Comparison of ENCODE assay signal across 10 cellular contexts in genomic region chr13:60268203-60268555, GRCh38.
DNase-seq lines count a peak whose midpoint lies in the region; ATAC-seq and TF ChIP-seq lines count a peak whose summit lies in the region.
"Had no signal": no experiment of that assay in that cellular context is flagged by ENCODE, and none has a peak within 500 bp of the region (broad histone marks: within the 10 kb centered on the region; RNA-seq: fewer than 3 reads in every experiment).

No MANE protein-coding gene starts in this region.

- H4K20me1 ChIP-seq in SK-N-SH (ENCODE audit: insufficient read depth): no peaks in the 10 kb centered on the region

- H3K4me1 ChIP-seq in SK-N-SH (ENCODE audit: control insufficient read depth in 1 of 2, insufficient read depth in 2 of 2, low read depth in 1 of 2, low read length in 1 of 2): no peaks in the 10 kb centered on the region
- no peaks in the 10 kb centered on the region for H3K4me1 ChIP-seq in lower lobe of right lung
- H3K4me1 ChIP-seq in tibial artery: peaks cover 0 to 7% (median 0%) of the 10 kb centered on the region in 4 donors

- H3K4me2 ChIP-seq in SK-N-SH: peak overlapping the region; percentile 59

- no peaks in the 10 kb centered on the region for H3K79me2 ChIP-seq in SK-N-SH (ENCODE audit: insufficient read depth)

- POLR2A ChIA-PET in SK-N-SH (lab: Yijun Ruan, JAX): no interaction called here

- intact Hi-C loops in lower lobe of right lung (cut with DNase I): no loop called here
- intact Hi-C loops in tibial artery (cut with DNase I; ENCODE audit: low total_unique reads): no loop called here

- TF ChIP-seq CTCF in SK-N-SH (IDR thresholded peaks at IDR 0.05): no peak
- no peak for TF ChIP-seq CTCF in cardiac fibroblast (IDR thresholded peaks at IDR 0.05; ENCODE audit: low read depth, low read length)
- no peak for TF ChIP-seq CTCF in lower lobe of right lung (IDR thresholded peaks at IDR 0.05)
- TF ChIP-seq CTCF in tibial artery (IDR thresholded peaks at IDR 0.05): no peak

- H3K27me3 ChIP-seq in SK-N-SH (ENCODE audit: insufficient read depth) (peaks cover 5% of the 10 kb centered on the region; the same call in 1 of the 2 replicates), lower lobe of right lung (ENCODE audit: low read depth) (no peaks in the 10 kb centered on the region), tibial artery (no peaks in the 10 kb centered on the region)

- DNase-seq in SK-N-SH (no peak), cardiac fibroblast (ENCODE audit: low read depth in 2 of 2) (no peak), lower lobe of right lung (no peak), tibial artery (no peak)
- DNase-seq in stimulated activated CD8-positive, alpha-beta memory T cell treated with anti-CD3 and anti-CD28 coated beads, Interleukin-4, amount 100 ng/mL, for 48 hours: no peak
- DNase-seq in activated CD8-positive, alpha-beta memory T cell treated with anti-CD3 and anti-CD28 coated beads, Interleukin-2, amount 50 U/mL, for 4 hours: no peak
- DNase-seq: HCEC 1CT, NCI-H524 treated with DMSO at 0.1 percent for 48 hours had no signal

- no peaks in the 10 kb centered on the region for H3K9me3 ChIP-seq in SK-N-SH
- H3K9me3 ChIP-seq in lower lobe of right lung: no peaks in the 10 kb centered on the region
- H3K9me3 ChIP-seq in tibial artery: no peaks in the 10 kb centered on the region

- CTCF ChIA-PET in SK-N-SH (lab: Yijun Ruan, JAX): interaction anchor here (1.2 kb wide), 1 partner anchor 41 kb away, joined by 3 read pairs; no protein-coding TSS in a partner anchor

- H3K9ac ChIP-seq in SK-N-SH: no peak overlapping the region

- ATAC-seq in SK-N-SH treated with all-trans-retinoic acid at 6 μM for 48 hours: no peak
- no peak for ATAC-seq in lower lobe of right lung
- ATAC-seq in GM18870 (IDR thresholded peaks at IDR 0.05; ENCODE audit: unreplicated experiment): no peak

- 49% methylated on average over 8 of the region's 8 CpGs for WGBS in SK-N-SH (ENCODE audit: low lambda C conversion rate)

- H3K27ac ChIP-seq in SK-N-SH (ENCODE audit: low read depth in 2 of 2, low read length in 1 of 2): no peak overlapping the region
- H3K27ac ChIP-seq in lower lobe of right lung: peak overlapping the region; percentile 24
- H3K27ac ChIP-seq in tibial artery: peak overlapping the region in 1 of 2 donors; percentile 33

- H3F3A ChIP-seq in SK-N-SH (replicated peaks; ENCODE audit: insufficient read depth): no peaks in the 10 kb centered on the region

- peak overlapping the region; percentile 70; the same call in 1 of the 2 replicates for H2AFZ ChIP-seq in SK-N-SH (ENCODE audit: low read depth)

- H3K36me3 ChIP-seq in SK-N-SH (replicated peaks in 1 of 2; ENCODE audit: control insufficient read depth in 1 of 2, insufficient read depth in 2 of 2, low read length in 1 of 2) (no peaks in the 10 kb centered on the region), lower lobe of right lung (no peaks in the 10 kb centered on the region), tibial artery (no peaks in the 10 kb centered on the region)

- H3K9me2 ChIP-seq in SK-N-SH: no peaks in the 10 kb centered on the region

- no peak for TF ChIP-seq RAD21 in SK-N-SH (IDR thresholded peaks at IDR 0.05; ENCODE audit: low read length)

- H3K4me3 ChIP-seq in SK-N-SH (ENCODE audit: low read depth in 2 of 2, low read length in 1 of 2) (peak overlapping the region; percentile 54 to 65), cardiac fibroblast (replicated peaks in 1 of 2; ENCODE audit: low read depth in 2 of 2, low read length in 2 of 2) (peak overlapping the region; percentile 25 to 47), lower lobe of right lung (peak overlapping the region; percentile 46), tibial artery (peak overlapping the region; percentile 44 to 54)

- no peak for TF ChIP-seq EP300 in SK-N-SH (IDR thresholded peaks at IDR 0.05; ENCODE audit: borderline replicate concordance in 1 of 2, low read depth in 1 of 2, low read length in 1 of 2)

TF ChIP-seq in SK-N-SH, 30 proteins besides CTCF, POLR2A, EP300 and RAD21:
- TF ChIP-seq MAX (IDR thresholded peaks at IDR 0.05; ENCODE audit: low read depth) (no peak), EZH2phosphoT487 (IDR thresholded peaks at IDR 0.05; ENCODE audit: borderline replicate concordance, low read depth) (no peak), FOXM1 (IDR thresholded peaks at IDR 0.05; ENCODE audit: low read depth) (no peak)

TF ChIP-seq in SK-N-SH treated with all-trans-retinoic acid at 6 μM for 48 hours, 23 proteins besides CTCF, POLR2A, EP300 and RAD21 (continues in another document):
- no peak for TF ChIP-seq CSRNP3 (CRISPR knock-in tag; IDR thresholded peaks at IDR 0.05)
- no peak for TF ChIP-seq ARNTL (CRISPR knock-in tag; IDR thresholded peaks at IDR 0.05; ENCODE audit: borderline replicate concordance, low read depth)
- no peak for TF ChIP-seq OSR1 (CRISPR knock-in tag; IDR thresholded peaks at IDR 0.05)
- TF ChIP-seq CSDC2 (CRISPR knock-in tag; IDR thresholded peaks at IDR 0.05): no peak
- TF ChIP-seq RARB (CRISPR knock-in tag; IDR thresholded peaks at IDR 0.05): no peak
- TF ChIP-seq SNAI2 (CRISPR knock-in tag; IDR thresholded peaks at IDR 0.05): no peak
- TF ChIP-seq TSHZ2 (CRISPR knock-in tag; IDR thresholded peaks at IDR 0.05): no peak
- no peak for TF ChIP-seq ZNF8 (CRISPR knock-in tag; IDR thresholded peaks at IDR 0.05)
- no peak for TF ChIP-seq PATZ1 (CRISPR knock-in tag; IDR thresholded peaks at IDR 0.05; ENCODE audit: borderline replicate concordance)
- TF ChIP-seq TCF4 (CRISPR knock-in tag; IDR thresholded peaks at IDR 0.05; ENCODE audit: borderline replicate concordance): no peak
- TF ChIP-seq CREB5 (CRISPR knock-in tag; IDR thresholded peaks at IDR 0.05; ENCODE audit: low read depth): no peak
- no peak for TF ChIP-seq ZNF565 (CRISPR knock-in tag; conservative IDR thresholded peaks at IDR 0.05; ENCODE audit: low read depth)
- no peak for TF ChIP-seq ISL1 (CRISPR knock-in tag; IDR thresholded peaks at IDR 0.05)
